1 cellular context compared by ENCODE assay signal in the genomic region with DNA sequence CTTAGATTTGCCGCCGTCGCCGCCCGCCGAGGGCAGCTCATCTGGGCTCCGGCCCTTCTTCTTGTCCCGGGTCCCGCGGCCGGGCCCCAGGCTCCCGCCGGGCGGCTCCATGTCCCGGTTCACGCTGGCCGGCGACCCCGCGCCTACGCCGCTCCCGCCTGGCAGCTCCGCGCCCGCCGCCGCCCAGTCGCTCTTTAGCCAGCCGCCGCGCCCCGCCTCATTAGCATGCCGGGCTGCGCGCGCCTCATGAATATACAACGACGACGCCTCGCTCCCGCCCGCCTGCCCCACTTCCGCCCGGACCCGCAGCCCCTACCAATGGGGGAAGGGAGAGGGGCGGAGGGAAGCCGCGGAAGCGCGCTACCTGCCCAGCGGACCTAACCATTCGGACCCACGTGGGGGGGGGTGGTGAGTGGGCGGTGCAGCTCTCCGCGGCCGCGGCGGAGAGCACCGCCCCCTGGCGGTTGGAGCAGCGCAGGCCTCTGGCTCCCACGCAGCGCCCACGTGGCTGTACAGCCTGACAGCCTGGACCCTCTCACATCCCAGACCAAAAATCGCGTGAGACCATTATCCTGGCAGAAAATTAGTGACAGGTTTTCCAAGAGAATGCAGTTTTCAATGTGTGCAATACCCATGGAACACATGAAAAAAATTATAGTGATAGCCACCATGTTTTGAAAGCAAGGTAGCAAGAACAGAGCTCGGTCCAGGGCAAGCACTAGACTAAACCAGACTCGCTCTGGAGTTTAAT.
TF ChIP-seq lines count a peak whose summit lies in the region.

A gene (minus strand): TSS at position 197 of the 751 bp plus-strand sequence. CDS start 86 bp downstream, at position 111.

TF ChIP-seq in H1, 55 proteins besides CTCF, POLR2A, EP300 and RAD21 (continued from another document):
- TF ChIP-seq NANOG (IDR thresholded peaks at IDR 0.05; ENCODE audit: insufficient read depth, low read depth, low read length, poor library complexity, severe bottlenecking) (peak; percentile 69), NRF1 (IDR thresholded peaks at IDR 0.05; ENCODE audit: low read depth, low read length) (peak; percentile 30; the same call in 1 of the 2 replicates), CHD1 (IDR thresholded peaks at IDR 0.05; ENCODE audit: low read depth, low read length) (peak; percentile 89), SUZ12 (IDR thresholded peaks at IDR 0.05; ENCODE audit: low read length) (peak; percentile 49; the same call in 1 of the 2 replicates), CBX5 (IDR thresholded peaks at IDR 0.05; ENCODE audit: low read depth, low read length) (no peak), ZNF274 (IDR thresholded peaks at IDR 0.05; ENCODE audit: borderline replicate concordance, extremely low read depth, low read length) (no peak), PHF8 (conservative IDR thresholded peaks at IDR 0.05; ENCODE audit: low read depth, low read length) (peak; percentile 83), SP2 (IDR thresholded peaks at IDR 0.05; ENCODE audit: low read length) (no peak), SAP30 (IDR thresholded peaks at IDR 0.05; ENCODE audit: insufficient read depth, insufficient replicate concordance, low read length) (no peak), CREB1 (IDR thresholded peaks at IDR 0.05) (peak; percentile 67; the same call in 1 of the 2 replicates), CHD2 (IDR thresholded peaks at IDR 0.05; ENCODE audit: low read length) (peak; percentile 50; the same call in 1 of the 2 replicates), BACH1 (IDR thresholded peaks at IDR 0.05; ENCODE audit: low read length) (peak; percentile 97), KDM1A (IDR thresholded peaks at IDR 0.05; ENCODE audit: borderline replicate concordance, low read length) (peak; percentile 33; the same call in 1 of the 2 replicates), EGR1 (IDR thresholded peaks at IDR 0.05; ENCODE audit: borderline replicate concordance, low read depth, low read length) (peak; percentile 100), YY1 (IDR thresholded peaks at IDR 0.05; ENCODE audit: low read depth, low read length) (peak; percentile 50; the same call in 1 of the 2 replicates), BCL11A (IDR thresholded peaks at IDR 0.05; ENCODE audit: low read depth in 2 of 2, low read length in 2 of 2) (no peak), SRF (IDR thresholded peaks at IDR 0.05; ENCODE audit: low read depth, low read length) (peak; percentile 41; the same call in 1 of the 2 replicates), TBP (IDR thresholded peaks at IDR 0.05; ENCODE audit: low read depth, low read length) (peak; percentile 58; the same call in 1 of the 2 replicates), CEBPB (IDR thresholded peaks at IDR 0.05; ENCODE audit: low read depth, low read length) (no peak), TAF1 (IDR thresholded peaks at IDR 0.05; ENCODE audit: low read depth, low read length) (peak; percentile 84), GABPA (IDR thresholded peaks at IDR 0.05; ENCODE audit: borderline replicate concordance, insufficient read depth, low read length) (no peak), JUND (IDR thresholded peaks at IDR 0.05; ENCODE audit: low read length) (peak; percentile 88), HDAC2 (IDR thresholded peaks at IDR 0.05; ENCODE audit: borderline replicate concordance in 1 of 2, low read depth in 2 of 2, low read length in 2 of 2) (peak; percentile 8 to 96; a peak in 3 of 4 replicates), SIN3A (conservative IDR thresholded peaks at IDR 0.05 in 1 of 2, IDR thresholded peaks at IDR 0.05 in 1 of 2; ENCODE audit: low read depth in 1 of 2, low read length in 2 of 2) (peak; percentile 81 to 95; a peak in 3 of 4 replicates), BRCA1 (IDR thresholded peaks at IDR 0.05; ENCODE audit: low read depth, low read length) (peak; percentile 45; the same call in 1 of the 2 replicates), CTBP2 (IDR thresholded peaks at IDR 0.05; ENCODE audit: borderline replicate concordance, insufficient read depth, insufficient read length, low read length) (peak; percentile 91)
- TF ChIP-seq, protein P1, sequence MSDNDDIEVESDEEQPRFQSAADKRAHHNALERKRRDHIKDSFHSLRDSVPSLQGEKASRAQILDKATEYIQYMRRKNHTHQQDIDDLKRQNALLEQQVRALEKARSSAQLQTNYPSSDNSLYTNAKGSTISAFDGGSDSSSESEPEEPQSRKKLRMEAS (IDR thresholded peaks at IDR 0.05) = peak; percentile 96
- TF ChIP-seq, protein P2, sequence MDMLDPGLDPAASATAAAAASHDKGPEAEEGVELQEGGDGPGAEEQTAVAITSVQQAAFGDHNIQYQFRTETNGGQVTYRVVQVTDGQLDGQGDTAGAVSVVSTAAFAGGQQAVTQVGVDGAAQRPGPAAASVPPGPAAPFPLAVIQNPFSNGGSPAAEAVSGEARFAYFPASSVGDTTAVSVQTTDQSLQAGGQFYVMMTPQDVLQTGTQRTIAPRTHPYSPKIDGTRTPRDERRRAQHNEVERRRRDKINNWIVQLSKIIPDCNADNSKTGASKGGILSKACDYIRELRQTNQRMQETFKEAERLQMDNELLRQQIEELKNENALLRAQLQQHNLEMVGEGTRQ (IDR thresholded peaks at IDR 0.05; ENCODE audit: low read length) = peak; percentile 64; the same call in 1 of the 2 replicates
- TF ChIP-seq, protein P3, sequence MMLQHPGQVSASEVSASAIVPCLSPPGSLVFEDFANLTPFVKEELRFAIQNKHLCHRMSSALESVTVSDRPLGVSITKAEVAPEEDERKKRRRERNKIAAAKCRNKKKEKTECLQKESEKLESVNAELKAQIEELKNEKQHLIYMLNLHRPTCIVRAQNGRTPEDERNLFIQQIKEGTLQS (IDR thresholded peaks at IDR 0.05; ENCODE audit: insufficient read depth, low read depth, low read length) = peak; percentile 54; the same call in 1 of the 2 replicates
